Comparison of ENCODE assay signal across 19 cellular contexts in the genomic region with DNA sequence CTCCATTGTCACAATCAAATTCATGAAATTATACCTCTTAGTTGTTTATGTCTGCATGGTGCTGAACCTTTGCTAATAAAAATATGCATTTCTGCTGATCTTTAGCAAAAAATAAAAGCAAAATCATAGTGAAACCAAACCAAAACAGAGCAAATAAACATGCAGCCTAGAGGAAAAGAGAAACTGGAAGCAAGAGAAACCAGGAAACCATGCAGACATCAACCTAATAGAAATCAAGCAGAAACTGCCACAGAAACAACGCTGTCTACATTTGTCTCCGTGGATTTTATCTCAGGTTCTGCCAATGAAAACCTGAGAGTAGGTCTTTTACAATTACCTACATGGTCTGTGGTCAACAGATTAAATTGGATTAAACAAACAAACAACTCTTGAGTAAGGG.
"Had no signal": no experiment of that assay in that cellular context is flagged by ENCODE, and none has a peak within 500 bp of the region (broad histone marks: within the 10 kb centered on the region; RNA-seq: fewer than 3 reads in every experiment).

No MANE protein-coding gene starts in this region.

- H3K27me3 ChIP-seq: breast epithelium, sigmoid colon, testis had no signal

- H3K27ac ChIP-seq: breast epithelium, sigmoid colon, testis had no signal

- H3K4me1 ChIP-seq: breast epithelium, sigmoid colon, testis had no signal

- H3K4me3 ChIP-seq: breast epithelium, sigmoid colon, testis had no signal

- H3K9me3 ChIP-seq: breast epithelium, sigmoid colon, testis had no signal

- DNase-seq: activated B cell treated with CpG ODN at 0.5 μM for 24 hours; activated CD4-positive, alpha-beta memory T cell treated with anti-CD3 and anti-CD28 coated beads for 36 hours; activated CD4-positive, alpha-beta T cell treated with anti-CD3 and anti-CD28 coated beads for 4 hours; activated effector memory CD4-positive, alpha-beta T cell treated with Interleukin-2 at 50 U/mL for 16 hours; activated naive CD4-positive, alpha-beta T cell treated with anti-CD3 and anti-CD28 coated beads for 36 hours; activated naive CD8-positive, alpha-beta T cell treated with anti-CD3 and anti-CD28 coated beads, Interleukin-2, amount 10 ng/mL, durations not matched to agents 7 days and 5 days; activated T-cell treated with anti-CD3 and anti-CD28 coated beads, Interleukin-2, amount 50 U/mL, for 72 hours; amniotic stem cell; effector memory CD4-positive, alpha-beta T cell; foreskin melanocyte; hippocampal formation; nephron progenitor cell; sigmoid colon; stimulated activated CD4-positive, alpha-beta T cell treated with anti-CD3 and anti-CD28 coated beads, Interleukin-2, amount 100 ng/mL, for 48 hours; stimulated activated naive CD4-positive, alpha-beta T cell; T1000; testis had no signal

- H3K36me3 ChIP-seq: breast epithelium, sigmoid colon had no signal

- ATAC-seq: activated T-cell treated with anti-CD3 and anti-CD28 coated beads, Interleukin-2, amount 50 U/mL, for 72 hours; esophagus mucosa had no signal
